ENCODE assay signal across 9 cellular contexts in genomic region chr4:153950100-153950979, GRCh38.
DNase-seq lines count a peak whose midpoint lies in the region; ATAC-seq and TF ChIP-seq lines count a peak whose summit lies in the region.
"Had no signal": no experiment of that assay in that cellular context is flagged by ENCODE, and none has a peak within 500 bp of the region (broad histone marks: within the 10 kb centered on the region; RNA-seq: fewer than 3 reads in every experiment).

No MANE protein-coding gene starts in this region.

- POLR2A ChIA-PET in CD4-positive, alpha-beta T cell (lab: Charles Lee): interaction anchor here (0.7 to 1.3 kb wide), 2 partner anchors 12 to 141 kb away, joined by 3 to 4 read pairs; no protein-coding TSS in a partner anchor

- intact Hi-C loops in CD4-positive, alpha-beta T cell (cut with DNase I, micrococcal nuclease): no loop called here

- H3K27ac ChIP-seq in CD4-positive, alpha-beta T cell (ENCODE audit: low read depth, low read length): no peak overlapping the region

- no peaks in the 10 kb centered on the region for H3K36me3 Mint-ChIP-seq in CD4-positive, alpha-beta T cell (ENCODE audit: low read depth)

- DNase-seq in CD4-positive, alpha-beta T cell: peak in 2 of 10 experiments; percentile 1 to 6
- peak; percentile 77 for DNase-seq in NOMO-1 treated with DMSO at 0.1 percent for 48 hours (lab: John Stamatoyannopoulos, UW; ENCODE audit: unreplicated experiment)
- DNase-seq in central memory CD4-positive, alpha-beta T cell: peak; percentile 52
- DNase-seq in GOT3 (lab: John Stamatoyannopoulos, UW): no peak
- DNase-seq in retina: no peak
- DNase-seq in NCI-H1930 (lab: John Stamatoyannopoulos, UW): no peak
- DNase-seq: SHP77 had no signal

- ATAC-seq in CD4-positive, alpha-beta T cell (ENCODE audit: poor library complexity): peak; percentile 87
- ATAC-seq in GM21381 (IDR thresholded peaks at IDR 0.05; ENCODE audit: unreplicated experiment): peak; percentile 70
- ATAC-seq in GM18907 (IDR thresholded peaks at IDR 0.05; ENCODE audit: unreplicated experiment): no peak

- peaks cover 6% of the 10 kb centered on the region for H3K9me3 ChIP-seq in CD4-positive, alpha-beta T cell (ENCODE audit: control insufficient read depth, low read length)

- no peak overlapping the region for H3K27ac Mint-ChIP-seq in CD4-positive, alpha-beta T cell

- no peaks in the 10 kb centered on the region for H3K27me3 ChIP-seq in CD4-positive, alpha-beta T cell (ENCODE audit: control insufficient read depth, insufficient read depth, low read length)

- no peaks in the 10 kb centered on the region for H3K27me3 Mint-ChIP-seq in CD4-positive, alpha-beta T cell

- peaks cover 2% of the 10 kb centered on the region for H3K9me3 Mint-ChIP-seq in CD4-positive, alpha-beta T cell

- H3K4me1 Mint-ChIP-seq in CD4-positive, alpha-beta T cell (ENCODE audit: low read depth): peaks cover 23% of the 10 kb centered on the region

- no peak for TF ChIP-seq CTCF in CD4-positive, alpha-beta T cell (IDR thresholded peaks at IDR 0.05)

- peak overlapping the region; percentile 0 for H3K4me3 Mint-ChIP-seq in CD4-positive, alpha-beta T cell

- CTCF ChIA-PET in CD4-positive, alpha-beta T cell (lab: Charles Lee): no interaction called here

Comparison
In these comparisons a context has a peak if more than half of its experiments do, and no peak if none do; other contexts are left out.
1. DNase-seq: peak in NOMO-1 treated with DMSO at 0.1 percent for 48 hours (single experiment) and central memory CD4-positive, alpha-beta T cell (single experiment); none in GOT3 (single experiment), retina (single experiment) and NCI-H1930 (0 of 2).